8 cellular contexts compared by ENCODE assay signal in the genomic region with DNA sequence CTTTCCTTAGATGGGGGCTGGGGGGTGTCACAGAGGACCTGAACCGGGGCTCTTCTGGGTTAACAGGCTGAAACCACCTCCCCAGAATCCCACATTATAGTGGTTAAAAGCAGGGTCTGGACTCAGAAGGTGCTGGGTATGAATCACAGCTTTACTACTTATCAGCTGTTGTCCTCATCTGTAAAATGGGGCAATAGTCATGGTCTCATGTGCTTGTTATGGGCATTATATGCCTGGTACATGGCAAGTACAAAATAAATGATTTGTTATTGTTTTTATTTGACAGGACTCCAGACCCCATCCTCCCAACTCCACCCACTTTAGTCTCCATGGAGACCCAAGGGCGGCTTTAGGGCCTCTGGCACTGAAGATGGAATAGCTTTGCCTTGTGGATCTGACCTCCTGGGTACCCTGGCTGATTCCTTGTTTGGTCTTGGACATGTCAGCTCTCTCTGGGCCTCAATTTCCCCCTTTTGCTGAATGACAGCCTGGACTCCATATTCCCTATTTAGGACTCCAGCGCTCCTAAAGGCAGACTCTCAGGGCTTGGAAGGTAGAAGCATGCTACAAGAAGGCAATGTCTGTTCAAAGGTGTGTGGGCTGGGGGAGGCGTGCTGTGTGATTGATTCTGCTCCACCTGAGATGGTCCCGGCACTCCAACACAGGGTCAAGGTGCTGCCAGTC. TPM values are rescaled to one million over a fixed set of nuclear protein-coding genes. Genes with fewer than 3 reads are reported as not detected.
DNase-seq lines count a peak whose midpoint lies in the region; ATAC-seq and TF ChIP-seq lines count a peak whose summit lies in the region.

No MANE protein-coding gene starts in this region.

- peaks cover 16% of the 10 kb centered on the region for H3K27me3 Mint-ChIP-seq in endothelial cell (ENCODE audit: unreplicated experiment)

- TF ChIP-seq POLR2A in NB4 (IDR thresholded peaks at IDR 0.05; ENCODE audit: extremely low read depth, insufficient read length), result no peak
- no peak for TF ChIP-seq POLR2A in ovary (IDR thresholded peaks at IDR 0.05)

- intact Hi-C loops in ovary (cut with DNase I), result loop anchor here in 3 of 4 donors (2.0 to 10.0 kb wide), 5 partner anchors 36 to 436 kb away; a partner anchor contains a TSS

- H3K36me3 ChIP-seq in GM06990 (ENCODE audit: control insufficient read depth, insufficient read depth, low read length) (no peaks in the 10 kb centered on the region), ovary (no peaks in the 10 kb centered on the region)

- H3K9me3 ChIP-seq in ovary, result no peaks in the 10 kb centered on the region

- no peak for ATAC-seq in GM21515 (IDR thresholded peaks at IDR 0.05; ENCODE audit: unreplicated experiment)
- no peak for ATAC-seq in HG03039 (IDR thresholded peaks at IDR 0.05; ENCODE audit: unreplicated experiment)

- H3K36me3 Mint-ChIP-seq in endothelial cell (ENCODE audit: low read depth, unreplicated experiment), result peaks cover 29% of the 10 kb centered on the region

- peak overlapping the region; percentile 82 for H3K4me3 ChIP-seq in GM06990 (replicated peaks; ENCODE audit: low read depth, low read length)
- peak overlapping the region; percentile 59 for H3K4me3 ChIP-seq in NB4 (ENCODE audit: low read depth, low read length)
- peak overlapping the region; percentile 88 for H3K4me3 ChIP-seq in ovary

- peak overlapping the region; percentile 96 for H3K27ac Mint-ChIP-seq in endothelial cell (ENCODE audit: unreplicated experiment)

- peak overlapping the region; percentile 17 to 68 for H3K27ac ChIP-seq in ovary

- no peaks in the 10 kb centered on the region for H3K9me3 Mint-ChIP-seq in endothelial cell (ENCODE audit: unreplicated experiment)

- 23 to 32% (median 25%) methylated on average over 5 of the region's 5 CpGs for WGBS in ovary, 3 donors

- H3K4me1 ChIP-seq in ovary (ENCODE audit: insufficient read depth), result peaks cover 15% of the 10 kb centered on the region

- no peak for TF ChIP-seq EP300 in ovary (IDR thresholded peaks at IDR 0.05)

- H3K4me3 Mint-ChIP-seq in endothelial cell (ENCODE audit: unreplicated experiment), result peak overlapping the region; percentile 99

- DNase-seq in GM06990 (ENCODE audit: extremely low read depth, insufficient read length) (no peak), NB4 (ENCODE audit: low read depth) (no peak), endothelial cell (ENCODE audit: low spot score) (no peak), ovary (no peak), NCI-H226 (no peak), foreskin melanocyte (no peak)

- TF ChIP-seq CTCF in GM06990 (IDR thresholded peaks at IDR 0.05; ENCODE audit: insufficient read depth, low read length, poor library complexity, severe bottlenecking), result no peak
- TF ChIP-seq CTCF in NB4 (IDR thresholded peaks at IDR 0.05; ENCODE audit: low read depth, low read length), result no peak
- TF ChIP-seq CTCF in endothelial cell (IDR thresholded peaks at IDR 0.05; ENCODE audit: unreplicated experiment), result no peak
- TF ChIP-seq CTCF in ovary (IDR thresholded peaks at IDR 0.05), result no peak

- H3K4me1 Mint-ChIP-seq in endothelial cell (ENCODE audit: unreplicated experiment), result peaks cover 48% of the 10 kb centered on the region

- H3K27me3 ChIP-seq in GM06990 (replicated peaks; ENCODE audit: control insufficient read depth, insufficient read depth, low read length) (no peaks in the 10 kb centered on the region), ovary (no peaks in the 10 kb centered on the region)

RNA-seq across cellular contexts. Expression of a gene that starts 0.8 kb away (rescaled TPM):
- 736 TPM for total RNA-seq in endothelial cell (ENCODE audit: unreplicated experiment)
- total RNA-seq in ovary, result 100 to 1,000 TPM in 3 of 7 donors, 10 to 100 TPM in 4; 39.9 to 238 (median 87.6) TPM
- 10 to 100 TPM; 23.1 to 61.2 TPM for polyA plus RNA-seq in ovary

RNA-seq across cellular contexts. Expression of a gene that starts 27.1 kb away (rescaled TPM):
- 35.4 TPM for total RNA-seq in endothelial cell (ENCODE audit: unreplicated experiment)
- 100 to 1,000 TPM; 229 to 678 (median 306) TPM for total RNA-seq in ovary
- 100 to 1,000 TPM in 1 of 2 donors, 10 to 100 TPM in 1; 25.7 to 433 TPM for polyA plus RNA-seq in ovary

RNA-seq across cellular contexts. Expression of a gene that starts 42.5 kb away (rescaled TPM):
- total RNA-seq in endothelial cell (ENCODE audit: unreplicated experiment) (2.8 TPM), ovary (1 to 10 TPM in 5 of 7 donors, under 1 TPM in 2; 0.63 to 3.1 (median 1.5) TPM)
- under 1 TPM; 0.65 to 0.67 TPM for polyA plus RNA-seq in ovary
